Comparison of ENCODE assay signal across 8 cellular contexts in genomic region chr22:27223317-27224177, GRCh38.
DNase-seq lines count a peak whose midpoint lies in the region; TF ChIP-seq lines count a peak whose summit lies in the region.
"Had no signal": no experiment of that assay in that cellular context is flagged by ENCODE, and none has a peak within 500 bp of the region (broad histone marks: within the 10 kb centered on the region; RNA-seq: fewer than 3 reads in every experiment).

No MANE protein-coding gene starts in this region.

- DNase-seq in GM23248 (peak; percentile 96), RPMI7951 (ENCODE audit: low read depth) (peak; percentile 99), fibroblast of the aortic adventitia (ENCODE audit: low read depth) (peak; percentile 99), NCI-H1436 (lab: John Stamatoyannopoulos, UW) (no peak), NOMO-1 treated with dmso at 0.1 percent for 144 hours (lab: John Stamatoyannopoulos, UW; ENCODE audit: unreplicated experiment) (no peak)
- no peak for DNase-seq in stimulated activated CD4-positive, alpha-beta T cell treated with anti-CD3 and anti-CD28 coated beads, Interleukin-2, amount 100 ng/mL, for 24 hours

- peaks cover 50% of the 10 kb centered on the region for H3F3A ChIP-seq in GM23248 (ENCODE audit: insufficient read depth)

- H3K9me3 ChIP-seq in GM23248 (ENCODE audit: low read depth) (no peaks in the 10 kb centered on the region), skeletal muscle satellite cell (replicated peaks; ENCODE audit: low read length) (peaks cover 7% of the 10 kb centered on the region)
- H3K9me3 ChIP-seq: neutrophil had no signal

- 0% methylated on average over 3 of the region's 3 CpGs for WGBS in GM23248 (ENCODE audit: low coverage in 1 of 2, low lambda C conversion rate in 2 of 2, missing lambda C conversion rate in 2 of 2), 2 experiments

- H3K9me2 ChIP-seq in GM23248 (ENCODE audit: insufficient read depth) = no peaks in the 10 kb centered on the region

- H3K4me1 ChIP-seq in GM23248 (ENCODE audit: insufficient read depth) (peaks cover 49% of the 10 kb centered on the region), skeletal muscle satellite cell (ENCODE audit: control insufficient read depth, insufficient read depth, low read length) (peaks cover 31% of the 10 kb centered on the region)

- TF ChIP-seq CTCF in fibroblast of the aortic adventitia (IDR thresholded peaks at IDR 0.05; ENCODE audit: insufficient read depth, low read length) = no peak

- H2AFZ ChIP-seq in GM23248 = no peak overlapping the region

- H4K20me1 ChIP-seq in GM23248 (ENCODE audit: insufficient read depth) = no peaks in the 10 kb centered on the region

- H3K36me3 ChIP-seq in GM23248 (ENCODE audit: low read depth) (0 out of 2 replicates have a peak, but pooled peaks cover 2% of the 10 kb centered on the region), skeletal muscle satellite cell (ENCODE audit: insufficient read depth, low read length) (no peaks in the 10 kb centered on the region)
- H3K36me3 ChIP-seq: neutrophil had no signal

- H3K4me3 ChIP-seq in GM23248 = peak overlapping the region; percentile 35
- peak overlapping the region; percentile 19 for H3K4me3 ChIP-seq in fibroblast of the aortic adventitia (ENCODE audit: low read depth, low read length)
- H3K4me3 ChIP-seq in skeletal muscle satellite cell (ENCODE audit: low read length) = peak overlapping the region; percentile 15

- H3K79me2 ChIP-seq in GM23248 (ENCODE audit: insufficient read depth) = no peaks in the 10 kb centered on the region

- H3K9ac ChIP-seq in GM23248 (peak overlapping the region; percentile 74), skeletal muscle satellite cell (ENCODE audit: low read depth, low read length) (peak overlapping the region; percentile 41)

- H3K27ac ChIP-seq in GM23248 = peak overlapping the region; percentile 92
- H3K27ac ChIP-seq: neutrophil had no signal

- H3K4me2 ChIP-seq in GM23248 (ENCODE audit: unreplicated experiment) (peak overlapping the region; percentile 68), skeletal muscle satellite cell (ENCODE audit: low read length) (peak overlapping the region; percentile 45)

- in situ Hi-C loops in GM23248 (cut with MboI) = loop anchor here (25.0 kb wide), 1 partner anchor 589 kb away; the partner anchor contains the start of gene MN1

- H3K27me3 ChIP-seq in GM23248 (replicated peaks; ENCODE audit: insufficient read depth) = no peaks in the 10 kb centered on the region
- H3K27me3 ChIP-seq in skeletal muscle satellite cell (ENCODE audit: control insufficient read depth, insufficient read depth, low read length) = peaks cover 5% of the 10 kb centered on the region

Comparison
In these comparisons a context has a peak if more than half of its experiments do, and no peak if none do; other contexts are left out.
1. DNase-seq: peak in GM23248 (single experiment), RPMI7951 (single experiment) and fibroblast of the aortic adventitia (single experiment); none in NCI-H1436 (single experiment), NOMO-1 treated with dmso at 0.1 percent for 144 hours (single experiment) and stimulated activated CD4-positive, alpha-beta T cell treated with anti-CD3 and anti-CD28 coated beads, Interleukin-2, amount 100 ng/mL, for 24 hours (0 of 2).
2. Peak in every context shown above with its lines, with median percentiles within 50 percentile points of each other: H3K4me3 ChIP-seq.